ENCODE assay signal across 8 cellular contexts in genomic region chr19:57850553-57851017, GRCh38. TPM values are rescaled to one million over a fixed set of nuclear protein-coding genes. Genes with fewer than 3 reads are reported as not detected.
DNase-seq lines count a peak whose midpoint lies in the region; ATAC-seq, FAIRE-seq and TF ChIP-seq lines count a peak whose summit lies in the region.

No MANE protein-coding gene starts in this region.

- H3K9me3 ChIP-seq in astrocyte (ENCODE audit: insufficient read depth, low read depth, low read length) (no peaks in the 10 kb centered on the region), stomach smooth muscle (ENCODE audit: control insufficient read depth in 2 of 2, low read length in 2 of 2) (no peaks in the 10 kb centered on the region)

- no peaks in the 10 kb centered on the region for H3K9me3 Mint-ChIP-seq in astrocyte (ENCODE audit: unreplicated experiment)

- no peak overlapping the region for H2AFZ ChIP-seq in astrocyte (ENCODE audit: low read depth, low read length)

- peaks cover 15% of the 10 kb centered on the region for H3K4me1 Mint-ChIP-seq in astrocyte (ENCODE audit: low read depth, unreplicated experiment)

- H3K27ac ChIP-seq in astrocyte (ENCODE audit: low read depth, low read length) (peak overlapping the region; percentile 66), stomach smooth muscle (ENCODE audit: low read length) (no peak overlapping the region)

- H3K27ac Mint-ChIP-seq in astrocyte (ENCODE audit: unreplicated experiment) = peak overlapping the region; percentile 79

- no peak for TF ChIP-seq CTCF in astrocyte (IDR thresholded peaks at IDR 0.05; ENCODE audit: insufficient read depth, low read depth, low read length)

- peaks cover 12% of the 10 kb centered on the region for H3K36me3 ChIP-seq in astrocyte (ENCODE audit: insufficient read depth, low read length)
- H3K36me3 ChIP-seq in stomach smooth muscle (ENCODE audit: control insufficient read depth in 2 of 2, insufficient read depth in 2 of 2, low read length in 2 of 2) = peaks cover 0 to 6% of the 10 kb centered on the region in 2 donors

- no peaks in the 10 kb centered on the region for H3K27me3 Mint-ChIP-seq in astrocyte (ENCODE audit: low read depth, unreplicated experiment)

- H3K4me3 ChIP-seq in astrocyte (ENCODE audit: insufficient read depth, low read depth, low read length) (peak overlapping the region; percentile 83), stomach smooth muscle (ENCODE audit: low read length in 2 of 2) (peak overlapping the region; percentile 88 to 92)

- H3K79me2 ChIP-seq in astrocyte (ENCODE audit: insufficient read depth, low read length) = peaks cover 69% of the 10 kb centered on the region

- peak; percentile 53 for DNase-seq in EL
- DNase-seq in NCI-H1105 treated with DMSO at 0.1 percent for 48 hours (lab: John Stamatoyannopoulos, UW) = peak; percentile 29
- DNase-seq in astrocyte (ENCODE audit: low read depth) = peak; percentile 76
- DNase-seq in kidney tubule cell (ENCODE audit: low spot score) = peak; percentile 95
- DNase-seq in NCI-H226 = no peak
- no peak for DNase-seq in NCI-H2029 (lab: John Stamatoyannopoulos, UW)

- H4K20me1 ChIP-seq in astrocyte (ENCODE audit: insufficient read depth, low read length) = peaks cover 40% of the 10 kb centered on the region

- peaks cover 11% of the 10 kb centered on the region for H3K4me1 ChIP-seq in astrocyte (ENCODE audit: insufficient read depth, low read length)
- peaks cover 9% of the 10 kb centered on the region for H3K4me1 ChIP-seq in stomach smooth muscle (ENCODE audit: control insufficient read depth, insufficient read depth, low read length)

- peak overlapping the region; percentile 97 for H3K4me3 Mint-ChIP-seq in astrocyte (ENCODE audit: unreplicated experiment)

- peak overlapping the region; percentile 96 for H3K9ac ChIP-seq in astrocyte (ENCODE audit: low read length)
- H3K9ac ChIP-seq in stomach smooth muscle (ENCODE audit: low read length in 2 of 2) = peak overlapping the region; percentile 80 to 83

- ATAC-seq in HG03565 (IDR thresholded peaks at IDR 0.05; ENCODE audit: unreplicated experiment) = no peak

- H3K4me2 ChIP-seq in astrocyte (ENCODE audit: low read length) = peak overlapping the region; percentile 99

- H3K27me3 ChIP-seq in astrocyte (ENCODE audit: insufficient read depth, low read length) = no peaks in the 10 kb centered on the region
- H3K27me3 ChIP-seq in stomach smooth muscle (ENCODE audit: control insufficient read depth in 1 of 2, insufficient read depth in 2 of 2, low read length in 2 of 2) = no peaks in the 10 kb centered on the region

- FAIRE-seq in astrocyte (lab: Jason Lieb, UNC) = no peak

- H3K36me3 Mint-ChIP-seq in astrocyte (ENCODE audit: low read depth, unreplicated experiment) = peaks cover 13% of the 10 kb centered on the region

RNA-seq across cellular contexts. Expression of gene ZNF587, which starts 0.9 kb away (rescaled TPM):
- 36.7 and 37.4 TPM in 2 replicates for total RNA-seq in astrocyte

RNA-seq across cellular contexts. Expression of gene ZNF587B, which starts 20.5 kb away (rescaled TPM):
- 15.2 and 17.9 TPM in 2 replicates for total RNA-seq in astrocyte

RNA-seq across cellular contexts. Expression of gene ZNF552, which starts 35.9 kb away (rescaled TPM):
- 7.2 and 9.6 TPM in 2 replicates for total RNA-seq in astrocyte

RNA-seq across cellular contexts. Expression of gene ZNF814, which starts 38.3 kb away (rescaled TPM):
- total RNA-seq in astrocyte = 31.6 and 34.7 TPM in 2 replicates

Comparison
In these comparisons a context has a peak if more than half of its experiments do, and no peak if none do; other contexts are left out.
1. DNase-seq: peak in EL (single experiment), NCI-H1105 treated with DMSO at 0.1 percent for 48 hours (single experiment), astrocyte (single experiment) and kidney tubule cell (single experiment); none in NCI-H226 (single experiment) and NCI-H2029 (single experiment).